Comparison of ENCODE assay signal across 9 cellular contexts in the genomic region with DNA sequence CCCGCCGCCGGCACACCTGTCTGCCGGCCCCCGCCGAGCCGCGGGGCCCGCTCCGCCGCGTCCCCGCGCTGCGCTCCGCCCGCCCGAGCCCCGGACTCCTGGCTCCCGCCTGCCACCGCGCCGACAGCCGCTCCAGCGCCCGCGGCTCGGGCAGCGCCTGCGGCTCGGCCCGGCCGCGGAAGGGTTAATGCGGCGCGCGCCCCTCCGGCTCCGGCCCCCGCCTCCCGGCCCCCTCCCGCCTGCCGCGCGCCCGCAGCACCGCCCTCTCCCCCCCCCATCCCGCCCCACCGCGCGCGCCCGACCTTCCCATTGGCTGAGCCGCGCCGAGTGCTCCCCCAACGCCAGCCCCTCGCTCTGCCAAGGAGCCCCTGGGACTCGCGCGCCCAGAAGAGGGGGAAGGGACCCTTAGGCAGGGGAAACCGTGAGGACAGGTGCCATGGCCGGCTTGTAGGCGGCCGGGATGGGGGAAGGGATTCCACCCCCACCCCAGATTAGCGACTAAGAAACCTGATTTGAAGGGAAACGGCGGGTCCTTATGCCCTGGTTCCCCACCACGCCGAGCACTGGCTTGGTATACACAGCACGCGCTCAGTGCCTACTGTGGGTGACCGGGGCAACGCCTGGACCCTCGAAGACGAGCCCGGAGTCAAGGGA. TPM values are rescaled to one million over a fixed set of nuclear protein-coding genes. Genes with fewer than 3 reads are reported as not detected.
DNase-seq lines count a peak whose midpoint lies in the region; ATAC-seq lines count a peak whose summit lies in the region.
"Had no signal": no experiment of that assay in that cellular context is flagged by ENCODE, and none has a peak within 500 bp of the region (broad histone marks: within the 10 kb centered on the region; RNA-seq: fewer than 3 reads in every experiment).

Gene KCNH2, minus strand, starts transcription at position 186 of the 654 bp plus-strand sequence. CDS start 408 bp downstream, outside the sequence.

- H3K4me1 Mint-ChIP-seq in activated CD4-positive, alpha-beta T cell treated with anti-CD3 and anti-CD28 coated beads, Interleukin-2, amount 10 ng/mL, durations not matched to agents 24 days and 14 days = peaks cover 24% of the 10 kb centered on the region
- H3K4me1 Mint-ChIP-seq in activated naive CD8-positive, alpha-beta T cell treated with anti-CD3 and anti-CD28 coated beads, Interleukin-2, amount 10 ng/mL, durations not matched to agents 7 days and 5 days = peaks cover 16% of the 10 kb centered on the region
- peaks cover 38% of the 10 kb centered on the region for H3K4me1 Mint-ChIP-seq in stimulated activated memory B cell treated with anti-CD40 and anti-IgM and Interleukin-4, amounts not matched to agents 10 μg/mL and 1 μg/mL and 100 μg/mL, for 72 hours

- peaks cover 4% of the 10 kb centered on the region for H3K27me3 ChIP-seq in iPS DF 6.9 (ENCODE audit: control insufficient read depth, insufficient read depth, low read length)

- intact Hi-C loops in activated CD4-positive, alpha-beta T cell treated with anti-CD3 and anti-CD28 coated beads, Interleukin-2, amount 10 ng/mL, durations not matched to agents 24 days and 14 days (cut with micrococcal nuclease) = loop anchor here (5.0 to 10.0 kb wide), 2 partner anchors 34 to 137 kb away; no protein-coding TSS in a partner anchor

- H3K27me3 Mint-ChIP-seq in activated CD4-positive, alpha-beta T cell treated with anti-CD3 and anti-CD28 coated beads, Interleukin-2, amount 10 ng/mL, durations not matched to agents 24 days and 14 days = peaks cover 58% of the 10 kb centered on the region
- peaks cover 65% of the 10 kb centered on the region for H3K27me3 Mint-ChIP-seq in activated naive CD8-positive, alpha-beta T cell treated with anti-CD3 and anti-CD28 coated beads, Interleukin-2, amount 10 ng/mL, durations not matched to agents 7 days and 5 days
- H3K27me3 Mint-ChIP-seq in stimulated activated memory B cell treated with anti-CD40 and anti-IgM and Interleukin-4, amounts not matched to agents 10 μg/mL and 1 μg/mL and 100 μg/mL, for 72 hours = peaks cover 39% of the 10 kb centered on the region

- POLR2A ChIA-PET in activated naive CD8-positive, alpha-beta T cell treated with anti-CD3 and anti-CD28 coated beads, Interleukin-2, amount 10 ng/mL, durations not matched to agents 7 days and 5 days (lab: Charles Lee) = no interaction called here

- H3K9me3 Mint-ChIP-seq in activated CD4-positive, alpha-beta T cell treated with anti-CD3 and anti-CD28 coated beads, Interleukin-2, amount 10 ng/mL, durations not matched to agents 24 days and 14 days = peaks cover 5% of the 10 kb centered on the region
- no peaks in the 10 kb centered on the region for H3K9me3 Mint-ChIP-seq in activated naive CD8-positive, alpha-beta T cell treated with anti-CD3 and anti-CD28 coated beads, Interleukin-2, amount 10 ng/mL, durations not matched to agents 7 days and 5 days
- no peaks in the 10 kb centered on the region for H3K9me3 Mint-ChIP-seq in stimulated activated memory B cell treated with anti-CD40 and anti-IgM and Interleukin-4, amounts not matched to agents 10 μg/mL and 1 μg/mL and 100 μg/mL, for 72 hours

- peaks cover 4% of the 10 kb centered on the region for H3K36me3 Mint-ChIP-seq in activated CD4-positive, alpha-beta T cell treated with anti-CD3 and anti-CD28 coated beads, Interleukin-2, amount 10 ng/mL, durations not matched to agents 24 days and 14 days (ENCODE audit: low read depth)
- H3K36me3 Mint-ChIP-seq in activated naive CD8-positive, alpha-beta T cell treated with anti-CD3 and anti-CD28 coated beads, Interleukin-2, amount 10 ng/mL, durations not matched to agents 7 days and 5 days = peaks cover 1% of the 10 kb centered on the region
- no peaks in the 10 kb centered on the region for H3K36me3 Mint-ChIP-seq in stimulated activated memory B cell treated with anti-CD40 and anti-IgM and Interleukin-4, amounts not matched to agents 10 μg/mL and 1 μg/mL and 100 μg/mL, for 72 hours

- WGBS in iPS DF 6.9 (ENCODE audit: insufficient coverage, insufficient read length) = no CpG with 5 or more reads among the region's 78 CpGs

- peak within 1 kb of the TSS; percentile 43; the same call in 1 of the 2 replicates for H3K4me3 ChIP-seq in iPS DF 6.9 (ENCODE audit: low read length)

- H3K9me3 ChIP-seq in iPS DF 6.9 (ENCODE audit: control insufficient read depth, insufficient read depth, low read length) = no peaks in the 10 kb centered on the region

- peak; percentile 78 for DNase-seq in activated CD4-positive, alpha-beta T cell treated with anti-CD3 and anti-CD28 coated beads, Interleukin-2, amount 10 ng/mL, durations not matched to agents 24 days and 14 days
- no peak for DNase-seq in activated CD4-positive, alpha-beta T cell treated with anti-CD3 and anti-CD28 coated beads for 1 hour
- DNase-seq in NCI-H2227 treated with DMSO at 0.1 percent for 48 hours (lab: John Stamatoyannopoulos, UW) = peak; percentile 79
- DNase-seq in activated naive CD8-positive, alpha-beta T cell treated with anti-CD3 and anti-CD28 coated beads, Interleukin-2, amount 10 ng/mL, durations not matched to agents 7 days and 5 days = no peak
- DNase-seq in iPS DF 6.9 (ENCODE audit: low read depth, low spot score) = no peak
- DNase-seq in UCSD-AML1 (lab: John Stamatoyannopoulos, UW; ENCODE audit: unreplicated experiment) = no peak

- no peak within 1 kb of the TSS for H3K27ac Mint-ChIP-seq in activated CD4-positive, alpha-beta T cell treated with anti-CD3 and anti-CD28 coated beads, Interleukin-2, amount 10 ng/mL, durations not matched to agents 24 days and 14 days
- H3K27ac Mint-ChIP-seq in activated naive CD8-positive, alpha-beta T cell treated with anti-CD3 and anti-CD28 coated beads, Interleukin-2, amount 10 ng/mL, durations not matched to agents 7 days and 5 days = peak within 1 kb of the TSS; percentile 74
- no peak within 1 kb of the TSS for H3K27ac Mint-ChIP-seq in stimulated activated memory B cell treated with anti-CD40 and anti-IgM and Interleukin-4, amounts not matched to agents 10 μg/mL and 1 μg/mL and 100 μg/mL, for 72 hours

- peaks cover 17% of the 10 kb centered on the region for H3K4me1 ChIP-seq in iPS DF 6.9 (ENCODE audit: control insufficient read depth, insufficient read depth, low read length)

- no peak for ATAC-seq in activated naive CD8-positive, alpha-beta T cell treated with anti-CD3 and anti-CD28 coated beads, Interleukin-2, amount 10 ng/mL, durations not matched to agents 7 days and 5 days (ENCODE audit: low read depth)
- ATAC-seq in stimulated activated memory B cell treated with anti-CD40 and anti-IgM and Interleukin-4, amounts not matched to agents 10 μg/mL and 1 μg/mL and 100 μg/mL, for 72 hours = no peak
- no peak for ATAC-seq in HG02678 (IDR thresholded peaks at IDR 0.05; ENCODE audit: unreplicated experiment)

- peak within 1 kb of the TSS; percentile 85 for H3K4me3 Mint-ChIP-seq in activated CD4-positive, alpha-beta T cell treated with anti-CD3 and anti-CD28 coated beads, Interleukin-2, amount 10 ng/mL, durations not matched to agents 24 days and 14 days
- peak within 1 kb of the TSS; percentile 80 for H3K4me3 Mint-ChIP-seq in activated naive CD8-positive, alpha-beta T cell treated with anti-CD3 and anti-CD28 coated beads, Interleukin-2, amount 10 ng/mL, durations not matched to agents 7 days and 5 days
- peak within 1 kb of the TSS; percentile 73 for H3K4me3 Mint-ChIP-seq in stimulated activated memory B cell treated with anti-CD40 and anti-IgM and Interleukin-4, amounts not matched to agents 10 μg/mL and 1 μg/mL and 100 μg/mL, for 72 hours

- H3K27ac ChIP-seq in iPS DF 6.9 (ENCODE audit: low read length) = no peak within 1 kb of the TSS
- H3K27ac ChIP-seq: C4-2B had no signal

- H3K36me3 ChIP-seq in iPS DF 6.9 (ENCODE audit: control insufficient read depth, insufficient read depth, low read length) = no peaks in the 10 kb centered on the region

RNA-seq across cellular contexts. Expression of gene KCNH2, which starts in this region (rescaled TPM):
- total RNA-seq in activated CD4-positive, alpha-beta T cell treated with anti-CD3 and anti-CD28 coated beads, Interleukin-2, amount 10 ng/mL, durations not matched to agents 24 days and 14 days = 0.36 and 0.37 TPM in 2 replicates
- under 1 TPM; 0.50 to 0.54 TPM for total RNA-seq in activated naive CD8-positive, alpha-beta T cell treated with anti-CD3 and anti-CD28 coated beads, Interleukin-2, amount 10 ng/mL, durations not matched to agents 7 days and 5 days

Comparison
In these comparisons a context has a peak if more than half of its experiments do, and no peak if none do; other contexts are left out.
1. Peak in DNase-seq in activated CD4-positive, alpha-beta T cell treated with anti-CD3 and anti-CD28 coated beads, Interleukin-2, amount 10 ng/mL, durations not matched to agents 24 days and 14 days; RNA of the gene not detected or under 1 TPM.